In genomic region chr3:52046186-52046913, GRCh38 we compare ENCODE assay signal across 8 cellular contexts. TPM values are rescaled to one million over a fixed set of nuclear protein-coding genes. Genes with fewer than 3 reads are reported as not detected.
DNase-seq lines count a peak whose midpoint lies in the region; ATAC-seq and TF ChIP-seq lines count a peak whose summit lies in the region.

No MANE protein-coding gene starts in this region.

- no peaks in the 10 kb centered on the region for H3K9me3 ChIP-seq in CD4-positive, alpha-beta memory T cell (ENCODE audit: control insufficient read depth in 1 of 2, low read length in 2 of 2)

- no peak for TF ChIP-seq CTCF in RWPE1 (conservative IDR thresholded peaks at IDR 0.05; ENCODE audit: low read depth)

- peak overlapping the region in 1 of 8 donors; percentile 43 for H3K4me3 Mint-ChIP-seq in CD4-positive, alpha-beta memory T cell
- no peak overlapping the region for H3K4me3 Mint-ChIP-seq in activated CD4-positive, alpha-beta memory T cell treated with anti-CD3 and anti-CD28 coated beads, Interleukin-2, amount 10 ng/mL, durations not matched to agents 7 days and 5 days

- peaks cover 38% of the 10 kb centered on the region for H3K4me1 ChIP-seq in CD4-positive, alpha-beta memory T cell (ENCODE audit: insufficient read depth, low read length)

- peaks cover 26% of the 10 kb centered on the region for H3K36me3 ChIP-seq in CD4-positive, alpha-beta memory T cell (ENCODE audit: insufficient read depth, low read length)

- peaks cover 0 to 2% (median 0%) of the 10 kb centered on the region in 8 donors for H3K9me3 Mint-ChIP-seq in CD4-positive, alpha-beta memory T cell
- H3K9me3 Mint-ChIP-seq in activated CD4-positive, alpha-beta memory T cell treated with anti-CD3 and anti-CD28 coated beads, Interleukin-2, amount 10 ng/mL, durations not matched to agents 7 days and 5 days, result no peaks in the 10 kb centered on the region

- intact Hi-C loops in CD4-positive, alpha-beta memory T cell (cut with micrococcal nuclease), result no loop called here

- H3K27ac ChIP-seq in CD4-positive, alpha-beta memory T cell (ENCODE audit: low read depth, low read length), result no peak overlapping the region
- peak overlapping the region; percentile 100 for H3K27ac ChIP-seq in RWPE1

- CTCF ChIA-PET in CD4-positive, alpha-beta memory T cell (lab: Charles Lee; ENCODE audit: partially characterized antibody), result interaction anchor here (0.9 kb wide), 1 partner anchor 13 kb away, joined by 3 read pairs; no protein-coding TSS in a partner anchor
- CTCF ChIA-PET in RWPE1 (lab: Yijun Ruan, JAX), result no interaction called here
- CTCF ChIA-PET in activated CD4-positive, alpha-beta memory T cell treated with anti-CD3 and anti-CD28 coated beads, Interleukin-2, amount 10 ng/mL, durations not matched to agents 7 days and 5 days (lab: Charles Lee), result no interaction called here

- H3K27me3 Mint-ChIP-seq in CD4-positive, alpha-beta memory T cell, result no peaks in the 10 kb centered on the region
- no peaks in the 10 kb centered on the region for H3K27me3 Mint-ChIP-seq in activated CD4-positive, alpha-beta memory T cell treated with anti-CD3 and anti-CD28 coated beads, Interleukin-2, amount 10 ng/mL, durations not matched to agents 7 days and 5 days

- H3K27ac Mint-ChIP-seq in CD4-positive, alpha-beta memory T cell, result peak overlapping the region in 6 of 7 donors; percentile 42 to 84 (median 70)
- H3K27ac Mint-ChIP-seq in activated CD4-positive, alpha-beta memory T cell treated with anti-CD3 and anti-CD28 coated beads, Interleukin-2, amount 10 ng/mL, durations not matched to agents 7 days and 5 days, result no peak overlapping the region

- POLR2A ChIA-PET in CD4-positive, alpha-beta memory T cell (lab: Charles Lee; ENCODE audit: partially characterized antibody), result no interaction called here
- POLR2A ChIA-PET in RWPE1 (lab: Yijun Ruan, JAX; ENCODE audit: low non-redundant PET), result interaction anchor here (0.7 to 2.0 kb wide), 5 partner anchors 7 to 108 kb away, joined by 3 to 12 read pairs (median 4); partner anchors contain the start of genes DUSP7 and POC1A
- POLR2A ChIA-PET in activated CD4-positive, alpha-beta memory T cell treated with anti-CD3 and anti-CD28 coated beads, Interleukin-2, amount 10 ng/mL, durations not matched to agents 7 days and 5 days (lab: Charles Lee), result no interaction called here

- H3K27me3 ChIP-seq in CD4-positive, alpha-beta memory T cell (ENCODE audit: insufficient read depth, low read length), result no peaks in the 10 kb centered on the region

- DNase-seq in CD4-positive, alpha-beta memory T cell, result no peak
- peak; percentile 87 for DNase-seq in RWPE1 (ENCODE audit: low spot score)
- DNase-seq in fibroblast of gingiva (ENCODE audit: low read depth), result peak; percentile 94
- peak; percentile 51 for DNase-seq in occipital lobe (lab: John Stamatoyannopoulos, UW)
- DNase-seq in NCI-H2081 (lab: John Stamatoyannopoulos, UW), result no peak
- DNase-seq in activated CD4-positive, alpha-beta memory T cell treated with anti-CD3 and anti-CD28 coated beads, Interleukin-2, amount 10 ng/mL, durations not matched to agents 7 days and 5 days, result no peak
- DNase-seq in NCI-H146 (lab: John Stamatoyannopoulos, UW), result no peak

- H3K36me3 Mint-ChIP-seq in CD4-positive, alpha-beta memory T cell, result peaks cover 11 to 28% of the 10 kb centered on the region in 2 donors
- peaks cover 19% of the 10 kb centered on the region for H3K36me3 Mint-ChIP-seq in activated CD4-positive, alpha-beta memory T cell treated with anti-CD3 and anti-CD28 coated beads, Interleukin-2, amount 10 ng/mL, durations not matched to agents 7 days and 5 days (ENCODE audit: low read depth)

- ATAC-seq in HG03432 (IDR thresholded peaks at IDR 0.05; ENCODE audit: unreplicated experiment), result no peak

- H3K4me1 Mint-ChIP-seq in CD4-positive, alpha-beta memory T cell, result peaks cover 11 to 67% (median 32%) of the 10 kb centered on the region in 4 donors
- peaks cover 10% of the 10 kb centered on the region for H3K4me1 Mint-ChIP-seq in activated CD4-positive, alpha-beta memory T cell treated with anti-CD3 and anti-CD28 coated beads, Interleukin-2, amount 10 ng/mL, durations not matched to agents 7 days and 5 days

- no peak overlapping the region for H3K4me3 ChIP-seq in CD4-positive, alpha-beta memory T cell (ENCODE audit: low read length in 2 of 2)

RNA-seq across cellular contexts. Expression of gene DUSP7, which starts 10.0 kb away (rescaled TPM):
- 10 to 100 TPM; 43.6 to 44.7 TPM for total RNA-seq in CD4-positive, alpha-beta memory T cell
- polyA plus RNA-seq in CD4-positive, alpha-beta memory T cell, result 10 to 100 TPM in 1 of 2 donors, 1 to 10 TPM in 1; 2.8 to 10.2 TPM
- 10.8 TPM for total RNA-seq in occipital lobe
- 10 to 100 TPM; 40.1 to 40.9 TPM for total RNA-seq in activated CD4-positive, alpha-beta memory T cell treated with anti-CD3 and anti-CD28 coated beads, Interleukin-2, amount 10 ng/mL, durations not matched to agents 7 days and 5 days

RNA-seq across cellular contexts. Expression of gene RPL29, which starts 50.7 kb away (rescaled TPM):
- 1,000 to 10,000 TPM; 1,263 to 1,270 TPM for total RNA-seq in CD4-positive, alpha-beta memory T cell
- 1,000 to 10,000 TPM in 1 of 2 donors, 100 to 1,000 TPM in 1; 967 to 1,467 TPM for polyA plus RNA-seq in CD4-positive, alpha-beta memory T cell
- total RNA-seq in occipital lobe, result 778 TPM
- 1,000 to 10,000 TPM; 1,042 to 1,047 TPM for total RNA-seq in activated CD4-positive, alpha-beta memory T cell treated with anti-CD3 and anti-CD28 coated beads, Interleukin-2, amount 10 ng/mL, durations not matched to agents 7 days and 5 days

Comparison
In these comparisons a context has a peak if more than half of its experiments do, and no peak if none do; other contexts are left out.
1. DNase-seq: peak in RWPE1 (single experiment), fibroblast of gingiva (single experiment) and occipital lobe (single experiment); none in CD4-positive, alpha-beta memory T cell (0 of 5), NCI-H2081 (0 of 2), activated CD4-positive, alpha-beta memory T cell treated with anti-CD3 and anti-CD28 coated beads, Interleukin-2, amount 10 ng/mL, durations not matched to agents 7 days and 5 days (single experiment) and NCI-H146 (single experiment).